In the genomic region with DNA sequence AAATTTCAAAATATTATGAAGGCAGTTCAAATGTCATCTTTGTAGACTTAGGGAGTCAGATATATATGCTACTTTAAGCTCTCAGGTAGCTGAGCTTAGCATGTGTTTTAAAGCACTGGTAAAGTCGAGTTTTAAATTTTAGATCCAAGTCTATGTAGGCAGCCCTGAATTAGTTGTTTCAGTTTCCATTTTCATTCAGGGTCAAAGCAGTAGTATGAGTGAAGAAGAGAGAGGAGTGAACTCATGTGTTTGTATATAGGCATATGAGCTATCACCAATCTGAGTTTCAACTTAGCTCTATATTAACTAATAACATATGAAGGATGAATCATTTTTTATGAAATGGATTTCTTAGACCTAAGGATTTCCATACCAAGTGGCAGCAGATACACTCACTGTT, we compare ENCODE assay signal across 21 cellular contexts.
A peak's percentile ranks its signal among the peaks of the same experiment; 100 is the strongest.
DNase-seq lines count a peak whose midpoint lies in the region; ATAC-seq lines count a peak whose summit lies in the region.
"Had no signal": no experiment of that assay in that cellular context is flagged by ENCODE, and none has a peak within 500 bp of the region (broad histone marks: within the 10 kb centered on the region; RNA-seq: fewer than 3 reads in every experiment).

No MANE protein-coding gene starts in this region.

- H3K4me1 ChIP-seq in HAP-1: peaks cover 2% of the 10 kb centered on the region; the same call in 1 of the 2 replicates
- H3K4me1 ChIP-seq: A549; BE2C; BLaER1 treated with 17β-estradiol and CSF1 and Interleukin-3, amounts not matched to agents 10 nM and 100 nM had no signal

- H3K27me3 ChIP-seq in HAP-1 (ENCODE audit: low read depth): no peaks in the 10 kb centered on the region
- H3K27me3 ChIP-seq: BE2C; BLaER1 treated with 17β-estradiol and CSF1 and Interleukin-3, amounts not matched to agents 10 nM and 100 nM had no signal

- peak; percentile 38 for DNase-seq in OCI-M1 (lab: John Stamatoyannopoulos, UW)
- DNase-seq in NCI-H1092 (lab: John Stamatoyannopoulos, UW): no peak
- no peak for DNase-seq in HAP-1 (ENCODE audit: low spot score in 2 of 2)
- no peak for DNase-seq in superior temporal gyrus (ENCODE audit: extremely low spot score)
- DNase-seq: 8988T; ACHN; AML-193; BE2C; CD4-positive, alpha-beta T cell; CD8-positive, alpha-beta memory T cell; DMS 273 treated with DMSO at 0.1 percent for 48 hours; DMS79; EL; GDM1; GOT3; HCEC 1CT had no signal

- in situ Hi-C loops in HAP-1 (cut with MboI; ENCODE audit: low sequenced_read_pairs): no loop called here

- ATAC-seq in GM19324 (IDR thresholded peaks at IDR 0.05; ENCODE audit: low FRiP score, unreplicated experiment) (peak; percentile 57), HG03432 (IDR thresholded peaks at IDR 0.05; ENCODE audit: unreplicated experiment) (peak; percentile 65), GM21526 (IDR thresholded peaks at IDR 0.05; ENCODE audit: low FRiP score, unreplicated experiment) (no peak)
- ATAC-seq: A549 had no signal

- H3K9me3 ChIP-seq in HAP-1: no peaks in the 10 kb centered on the region
- H3K9me3 ChIP-seq: A549; BE2C; BLaER1 treated with 17β-estradiol and CSF1 and Interleukin-3, amounts not matched to agents 10 nM and 100 nM had no signal

- no peak overlapping the region for H3K4me3 ChIP-seq in HAP-1
- H3K4me3 ChIP-seq: A549; BLaER1 treated with 17β-estradiol and CSF1 and Interleukin-3, amounts not matched to agents 10 nM and 100 nM had no signal

- no peaks in the 10 kb centered on the region for H3K36me3 ChIP-seq in HAP-1 (replicated peaks)
- H3K36me3 ChIP-seq: BE2C; BLaER1 treated with 17β-estradiol and CSF1 and Interleukin-3, amounts not matched to agents 10 nM and 100 nM had no signal
